In genomic region chr6:32658268-32658897, GRCh38 we compare ENCODE assay signal across 19 cellular contexts. TPM values are rescaled to one million over a fixed set of nuclear protein-coding genes. Genes with fewer than 3 reads are reported as not detected.
"Had no signal": no experiment of that assay in that cellular context is flagged by ENCODE, and none has a peak within 500 bp of the region (broad histone marks: within the 10 kb centered on the region; RNA-seq: fewer than 3 reads in every experiment).

No MANE protein-coding gene starts in this region.

- H3K36me3 Mint-ChIP-seq: brain had no signal

- H3K27ac ChIP-seq: dorsolateral prefrontal cortex, esophagus squamous epithelium, WERI-Rb-1 had no signal

- H3K4me1 ChIP-seq: esophagus squamous epithelium had no signal

- H3K9me3 ChIP-seq: esophagus squamous epithelium had no signal

- DNase-seq: activated CD4-positive, alpha-beta T cell treated with anti-CD3 and anti-CD28 coated beads for 48 hours; activated naive CD4-positive, alpha-beta T cell treated with Interleukin-2 at 50 U/mL for 16 hours; amygdala; dorsolateral prefrontal cortex; esophagus squamous epithelium; foreskin fibroblast; immature natural killer cell; left cardiac atrium; mucosa of descending colon; natural killer cell; right cardiac atrium; substantia nigra; WERI-Rb-1 had no signal

- ATAC-seq: left cardiac atrium; mucosa of descending colon; natural killer cell; right cardiac atrium; stimulated activated effector memory CD8-positive, alpha-beta T cell treated with anti-CD3 and anti-CD28 coated beads, Interleukin-12 subunit alpha, Interleukin-12 subunit beta, amount 100 ng/mL, for 72 hours had no signal

- H3K27ac Mint-ChIP-seq: brain; progenitor cell of endocrine pancreas; stimulated activated effector memory CD8-positive, alpha-beta T cell treated with anti-CD3 and anti-CD28 coated beads, Interleukin-12 subunit alpha, Interleukin-12 subunit beta, amount 100 ng/mL, for 72 hours; type B pancreatic cell had no signal

- H3K36me3 ChIP-seq: esophagus squamous epithelium, WERI-Rb-1 had no signal

- H3K4me3 Mint-ChIP-seq: brain; immature natural killer cell; natural killer cell; stimulated activated effector memory CD8-positive, alpha-beta T cell treated with anti-CD3 and anti-CD28 coated beads, Interleukin-12 subunit alpha, Interleukin-12 subunit beta, amount 100 ng/mL, for 72 hours; type B pancreatic cell had no signal

- H3K27me3 ChIP-seq: esophagus squamous epithelium had no signal

- H3K4me1 Mint-ChIP-seq: brain had no signal

- H3K4me3 ChIP-seq: dorsolateral prefrontal cortex, esophagus squamous epithelium, mucosa of descending colon had no signal

RNA-seq across cellular contexts. Expression of gene HLA-DQB1, which starts 8.1 kb away (rescaled TPM):
- total RNA-seq: cerebellum had no signal

RNA-seq across cellular contexts. Expression of gene HLA-DQA1, which starts 21.2 kb away (rescaled TPM):
- total RNA-seq: cerebellum, lung microvascular endothelial cell, progenitor cell of endocrine pancreas had no signal
